In genomic region chr11:11186249-11186648, GRCh38 we compare ENCODE assay signal across 17 cellular contexts.
"Had no signal": no experiment of that assay in that cellular context is flagged by ENCODE, and none has a peak within 500 bp of the region (broad histone marks: within the 10 kb centered on the region; RNA-seq: fewer than 3 reads in every experiment).

No MANE protein-coding gene starts in this region.

- ATAC-seq: left colon, psoas muscle, right lobe of liver had no signal

- H3K4me3 Mint-ChIP-seq: activated CD4-positive, alpha-beta T cell treated with anti-CD3 and anti-CD28 coated beads, Interleukin-2, amount 10 ng/mL, durations not matched to agents 7 days and 5 days; activated naive CD8-positive, alpha-beta T cell; brain; central memory CD8-positive, alpha-beta T cell; naive B cell; neural progenitor cell; stimulated activated naive CD8-positive, alpha-beta T cell treated with anti-CD3 and anti-CD28 coated beads, Interleukin-15, Interleukin-2, amounts not matched to agents 100 ng/mL and 50 ng/mL, for 24 hours had no signal

- DNase-seq: activated CD4-positive, alpha-beta T cell treated with anti-CD3 and anti-CD28 coated beads, Interleukin-2, amount 10 ng/mL, durations not matched to agents 7 days and 5 days; activated CD4-positive, CD25-positive, alpha-beta regulatory T cell; activated CD8-positive, alpha-beta memory T cell treated with anti-CD3 and anti-CD28 coated beads, Interleukin-2, amount 50 U/mL, for 48 hours; activated gamma-delta T cell treated with Interleukin-2 at 50 U/mL for 16 hours; amygdala; glutamatergic neuron; hypothalamus; left colon; naive B cell; psoas muscle; right lobe of liver; trophoblast cell had no signal

- H3K9me3 Mint-ChIP-seq: activated CD4-positive, alpha-beta T cell treated with anti-CD3 and anti-CD28 coated beads, Interleukin-2, amount 10 ng/mL, durations not matched to agents 7 days and 5 days had no signal

- H3K36me3 Mint-ChIP-seq: neural progenitor cell had no signal

- H3K4me1 Mint-ChIP-seq: activated CD4-positive, alpha-beta T cell treated with anti-CD3 and anti-CD28 coated beads, Interleukin-2, amount 10 ng/mL, durations not matched to agents 7 days and 5 days; central memory CD8-positive, alpha-beta T cell; naive B cell had no signal

- H3K27ac Mint-ChIP-seq: activated CD4-positive, alpha-beta T cell treated with anti-CD3 and anti-CD28 coated beads, Interleukin-2, amount 10 ng/mL, durations not matched to agents 7 days and 5 days; activated naive CD8-positive, alpha-beta T cell; brain; naive B cell; neural progenitor cell; stimulated activated naive CD8-positive, alpha-beta T cell treated with anti-CD3 and anti-CD28 coated beads, Interleukin-15, Interleukin-2, amounts not matched to agents 100 ng/mL and 50 ng/mL, for 24 hours had no signal
